In the genomic region with DNA sequence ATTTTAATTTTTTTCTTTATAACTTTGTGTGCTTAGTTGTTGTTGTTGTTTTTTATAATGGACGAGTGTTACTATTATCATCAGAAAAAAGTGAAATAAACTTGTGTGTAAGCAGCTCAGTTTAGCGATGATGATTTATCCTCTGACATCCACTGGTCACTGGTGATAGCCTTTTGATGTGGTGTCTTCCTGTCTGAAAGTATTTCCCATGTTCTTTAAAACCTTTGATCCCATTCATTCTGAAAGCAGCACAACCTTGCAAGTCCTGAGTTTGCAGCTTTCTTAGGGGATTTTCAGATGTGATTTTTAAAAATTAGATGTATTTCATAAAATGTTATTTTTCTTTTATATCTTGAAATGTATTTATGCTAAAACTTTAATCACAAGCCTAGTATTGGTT, we compare ENCODE assay signal across 23 cellular contexts.
A peak's percentile ranks its signal among the peaks of the same experiment; 100 is the strongest.
DNase-seq lines count a peak whose midpoint lies in the region; ATAC-seq, FAIRE-seq and TF ChIP-seq lines count a peak whose summit lies in the region.
"Had no signal": no experiment of that assay in that cellular context is flagged by ENCODE, and none has a peak within 500 bp of the region (broad histone marks: within the 10 kb centered on the region; RNA-seq: fewer than 3 reads in every experiment).

No MANE protein-coding gene starts in this region.

- no peaks in the 10 kb centered on the region for H4K20me1 ChIP-seq in GM12878 (ENCODE audit: control insufficient read depth, insufficient read depth)
- H4K20me1 ChIP-seq: BLaER1 had no signal

- no peak for TF ChIP-seq RAD21 in GM12878 (IDR thresholded peaks at IDR 0.05; ENCODE audit: insufficient read depth, low read depth, low read length)

- intact Hi-C loops in GM12878 (cut with micrococcal nuclease; ENCODE audit: unreplicated experiment): no loop called here
- intact Hi-C loops in activated CD4-positive, alpha-beta T cell treated with anti-CD3 and anti-CD28 coated beads for 36 hours (cut with DNase I, micrococcal nuclease): no loop called here
- intact Hi-C loops in activated CD4-positive, alpha-beta memory T cell treated with anti-CD3 and anti-CD28 coated beads for 36 hours (cut with micrococcal nuclease): no loop called here

- H3K4me1 ChIP-seq in GM12878 (ENCODE audit: control insufficient read depth, insufficient read depth, low read length): no peaks in the 10 kb centered on the region
- peaks cover 0 to 6% (median 0%) of the 10 kb centered on the region in 4 donors for H3K4me1 ChIP-seq in tibial nerve
- H3K4me1 ChIP-seq: BLaER1, Caco-2 had no signal

- POLR2A ChIA-PET in GM12878 (lab: Charles Lee): no interaction called here
- POLR2A ChIA-PET in activated CD4-positive, alpha-beta T cell treated with anti-CD3 and anti-CD28 coated beads for 36 hours (lab: Charles Lee): no interaction called here
- POLR2A ChIA-PET in activated CD4-positive, alpha-beta memory T cell treated with anti-CD3 and anti-CD28 coated beads for 36 hours (lab: Charles Lee): no interaction called here

- H3K27me3 ChIP-seq in GM12878 (replicated peaks in 1 of 2; ENCODE audit: control insufficient read depth in 2 of 2, insufficient read depth in 2 of 2, low read length in 1 of 2) (no peaks in the 10 kb centered on the region), tibial nerve (no peaks in the 10 kb centered on the region)
- H3K27me3 ChIP-seq: BLaER1 had no signal

- peak; percentile 36 for ATAC-seq in GM19351 (IDR thresholded peaks at IDR 0.05; ENCODE audit: unreplicated experiment)
- ATAC-seq in HG02884 (IDR thresholded peaks at IDR 0.05; ENCODE audit: unreplicated experiment): peak; percentile 45
- ATAC-seq in GM12878: no peak
- no peak for ATAC-seq in activated CD4-positive, alpha-beta T cell treated with anti-CD3 and anti-CD28 coated beads for 36 hours
- ATAC-seq: CD8-positive, alpha-beta T cell had no signal

- BruUV-seq in GM12878 (replicated peaks; lab: Mats Ljungman, UMichigan): no TSS peak

- TF ChIP-seq POLR2A in GM12878 (IDR thresholded peaks at IDR 0.05; ENCODE audit: low read depth, low read length): no peak
- TF ChIP-seq POLR2A in tibial nerve (IDR thresholded peaks at IDR 0.05): no peak

- H3K4me2 ChIP-seq in GM12878 (ENCODE audit: control insufficient read depth, insufficient read depth): no peak overlapping the region
- H3K4me2 ChIP-seq: BLaER1 had no signal

- no peaks in the 10 kb centered on the region for H3K9me3 Mint-ChIP-seq in activated CD4-positive, alpha-beta T cell treated with anti-CD3 and anti-CD28 coated beads for 36 hours (ENCODE audit: low read depth)
- H3K9me3 Mint-ChIP-seq in activated CD4-positive, alpha-beta memory T cell treated with anti-CD3 and anti-CD28 coated beads for 36 hours: no peaks in the 10 kb centered on the region
- H3K9me3 Mint-ChIP-seq: CD8-positive, alpha-beta T cell had no signal

- CTCF ChIA-PET in GM12878 (lab: Yijun Ruan, JAX): no interaction called here
- CTCF ChIA-PET in activated CD4-positive, alpha-beta T cell treated with anti-CD3 and anti-CD28 coated beads for 36 hours (lab: Charles Lee): interaction anchor here (0.6 to 1.2 kb wide), 2 partner anchors 120 to 330 kb away, joined by 3 to 5 read pairs; no protein-coding TSS in a partner anchor
- CTCF ChIA-PET in activated CD4-positive, alpha-beta memory T cell treated with anti-CD3 and anti-CD28 coated beads for 36 hours (lab: Charles Lee): no interaction called here

- RAD21 ChIA-PET in GM12878 (lab: Charles Lee; ENCODE audit: unreplicated experiment): no interaction called here

- DNase-seq in GM12865 (ENCODE audit: low read depth): peak; percentile 37
- no peak for DNase-seq in GM12878 (ENCODE audit: low read depth, low spot score)
- no peak for DNase-seq in activated CD4-positive, alpha-beta T cell treated with anti-CD3 and anti-CD28 coated beads for 36 hours
- no peak for DNase-seq in activated CD4-positive, alpha-beta memory T cell treated with anti-CD3 and anti-CD28 coated beads for 36 hours
- DNase-seq in tibial nerve (ENCODE audit: low spot score in 2 of 2): no peak
- DNase-seq: Caco-2; CD4-positive, CD25-positive, alpha-beta regulatory T cell; CD8-positive, alpha-beta T cell; DMS153; DND-41; GM23248; H7; HCEC 1CT had no signal

- no peak overlapping the region for H3K4me3 Mint-ChIP-seq in activated CD4-positive, alpha-beta T cell treated with anti-CD3 and anti-CD28 coated beads for 36 hours
- no peak overlapping the region for H3K4me3 Mint-ChIP-seq in activated CD4-positive, alpha-beta memory T cell treated with anti-CD3 and anti-CD28 coated beads for 36 hours
- H3K4me3 Mint-ChIP-seq: B cell; CD4-positive, CD25-positive, alpha-beta regulatory T cell; CD8-positive, alpha-beta T cell had no signal

- SMC1A ChIA-PET in GM12878 (lab: Charles Lee; ENCODE audit: uncharacterized antibody, unreplicated experiment): no interaction called here

- H3K36me3 ChIP-seq in GM12878 (ENCODE audit: control insufficient read depth in 2 of 2, insufficient read depth in 2 of 2, low read length in 1 of 2) (no peaks in the 10 kb centered on the region), tibial nerve (no peaks in the 10 kb centered on the region)
- H3K36me3 ChIP-seq: BLaER1 had no signal

- no peak overlapping the region for H3K4me3 ChIP-seq in GM12865 (ENCODE audit: low read depth, low read length)
- no peak overlapping the region for H3K4me3 ChIP-seq in GM12878
- no peak overlapping the region for H3K4me3 ChIP-seq in tibial nerve
- H3K4me3 ChIP-seq: BLaER1, GM23248 had no signal

- FAIRE-seq in GM12878 (lab: Jason Lieb, UNC): no peak
- FAIRE-seq: A204.1, G401.6, GM12891, H1 had no signal

- H3K36me3 Mint-ChIP-seq in activated CD4-positive, alpha-beta T cell treated with anti-CD3 and anti-CD28 coated beads for 36 hours (ENCODE audit: low read depth): no peaks in the 10 kb centered on the region
- no peaks in the 10 kb centered on the region for H3K36me3 Mint-ChIP-seq in activated CD4-positive, alpha-beta memory T cell treated with anti-CD3 and anti-CD28 coated beads for 36 hours
- H3K36me3 Mint-ChIP-seq: CD4-positive, CD25-positive, alpha-beta regulatory T cell; CD8-positive, alpha-beta T cell had no signal

- TF ChIP-seq CTCF in GM12865 (IDR thresholded peaks at IDR 0.05; ENCODE audit: insufficient read depth, low read depth, low read length, missing control alignments) (no peak), GM12878 (IDR thresholded peaks at IDR 0.05 in 2 of 3, conservative IDR thresholded peaks at IDR 0.05 in 1 of 3; ENCODE audit: control insufficient read depth in 2 of 3, extremely low read depth in 1 of 3, insufficient read depth in 1 of 3, low read depth in 3 of 3, low read length in 3 of 3) (no peak), tibial nerve (IDR thresholded peaks at IDR 0.05) (no peak)

- peaks cover 15% of the 10 kb centered on the region for H3K27me3 Mint-ChIP-seq in activated CD4-positive, alpha-beta T cell treated with anti-CD3 and anti-CD28 coated beads for 36 hours
- peaks cover 8% of the 10 kb centered on the region for H3K27me3 Mint-ChIP-seq in activated CD4-positive, alpha-beta memory T cell treated with anti-CD3 and anti-CD28 coated beads for 36 hours

- in situ Hi-C loops in GM12878 (cut with MboI): no loop called here

- no peak overlapping the region for H3K27ac Mint-ChIP-seq in activated CD4-positive, alpha-beta T cell treated with anti-CD3 and anti-CD28 coated beads for 36 hours
- no peak overlapping the region for H3K27ac Mint-ChIP-seq in activated CD4-positive, alpha-beta memory T cell treated with anti-CD3 and anti-CD28 coated beads for 36 hours
- H3K27ac Mint-ChIP-seq: B cell; CD4-positive, CD25-positive, alpha-beta regulatory T cell; CD8-positive, alpha-beta T cell had no signal

- no peak overlapping the region for H2AFZ ChIP-seq in GM12878 (ENCODE audit: control insufficient read depth, low read depth, low read length)
- H2AFZ ChIP-seq: GM23248 had no signal

- H3K9ac ChIP-seq in GM12878 (ENCODE audit: control insufficient read depth, insufficient read depth, low read length): no peak overlapping the region
- H3K9ac ChIP-seq: BLaER1, GM23248 had no signal

- 2% methylated on average over 2 of the region's 2 CpGs for WGBS in GM12878 (ENCODE audit: insufficient coverage, insufficient replicate concordance, low lambda C conversion rate, missing lambda C conversion rate)
- WGBS in tibial nerve, 2 donors: 74 to 83% methylated on average over 2 of the region's 2 CpGs

- H3K27ac ChIP-seq in GM12878 (ENCODE audit: control insufficient read depth, insufficient read depth) (no peak overlapping the region), tibial nerve (no peak overlapping the region)
- H3K27ac ChIP-seq: 22Rv1, BLaER1, C4-2B, GM23248 had no signal

- H3K79me2 ChIP-seq in GM12878 (ENCODE audit: control insufficient read depth, insufficient read depth, low read length): no peaks in the 10 kb centered on the region

- no peak for TF ChIP-seq EP300 in GM12878 (IDR thresholded peaks at IDR 0.05; ENCODE audit: borderline replicate concordance in 1 of 2, control insufficient read depth in 1 of 2, low read depth in 2 of 2, low read length in 2 of 2)
- TF ChIP-seq EP300 in tibial nerve (IDR thresholded peaks at IDR 0.05): no peak

- H3K9me3 ChIP-seq in GM12878 (replicated peaks; ENCODE audit: control insufficient read depth, insufficient read depth, low read length): no peaks in the 10 kb centered on the region
- H3K9me3 ChIP-seq in tibial nerve: no peaks in the 10 kb centered on the region
- H3K9me3 ChIP-seq: BLaER1, Caco-2 had no signal

- no peaks in the 10 kb centered on the region for H3K4me1 Mint-ChIP-seq in activated CD4-positive, alpha-beta T cell treated with anti-CD3 and anti-CD28 coated beads for 36 hours
- no peaks in the 10 kb centered on the region for H3K4me1 Mint-ChIP-seq in activated CD4-positive, alpha-beta memory T cell treated with anti-CD3 and anti-CD28 coated beads for 36 hours (ENCODE audit: low read depth)
- H3K4me1 Mint-ChIP-seq: B cell; CD4-positive, CD25-positive, alpha-beta regulatory T cell had no signal

TF ChIP-seq in GM12878, 131 proteins besides CTCF, POLR2A, EP300 and RAD21 (continues in another document):
- TF ChIP-seq ZNF622 (IDR thresholded peaks at IDR 0.05) (no peak), SKIL (IDR thresholded peaks at IDR 0.05; ENCODE audit: low read depth, poor library complexity, severe bottlenecking) (no peak), ATF7 (IDR thresholded peaks at IDR 0.05; ENCODE audit: low read depth) (no peak), NR2C1 (IDR thresholded peaks at IDR 0.05) (no peak)

Comparison
In these comparisons a context has a peak if more than half of its experiments do, and no peak if none do; other contexts are left out.
1. ATAC-seq: peak in GM19351 (single experiment) and HG02884 (single experiment); none in GM12878 (single experiment) and activated CD4-positive, alpha-beta T cell treated with anti-CD3 and anti-CD28 coated beads for 36 hours (single experiment).